In the genomic region with DNA sequence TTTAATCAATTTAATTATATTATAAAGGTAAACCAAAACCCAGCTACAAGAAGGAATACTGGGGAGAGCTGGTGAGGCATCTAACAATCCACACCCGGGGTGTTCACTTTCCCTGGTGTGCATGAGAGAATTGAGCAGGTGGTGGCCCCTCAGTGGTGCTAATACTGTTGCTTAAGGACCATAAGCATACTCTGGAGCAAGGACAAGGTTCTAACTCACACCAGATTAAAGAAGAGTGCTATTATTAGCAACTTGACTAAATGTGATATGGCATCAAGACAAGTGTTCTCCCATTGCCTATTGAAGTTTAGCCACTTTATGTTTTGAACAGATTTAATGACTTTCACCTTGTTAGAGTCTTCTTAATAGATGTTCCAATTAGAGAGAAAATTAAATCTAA, we compare ENCODE assay signal across 22 cellular contexts. TPM values are rescaled to one million over a fixed set of nuclear protein-coding genes. Genes with fewer than 3 reads are reported as not detected.
"Had no signal": no experiment of that assay in that cellular context is flagged by ENCODE, and none has a peak within 500 bp of the region (broad histone marks: within the 10 kb centered on the region; RNA-seq: fewer than 3 reads in every experiment).

No MANE protein-coding gene starts in this region.

- ATAC-seq: SK-N-SH treated with all-trans-retinoic acid at 6 μM for 48 hours had no signal

- H3K27ac ChIP-seq: SJCRH30 had no signal

- DNase-seq: KBM-7, MV-4-11, NCI-H1048, NCI-H1105, NCI-H1417, NCI-H1436 treated with DMSO at 0.1 percent for 48 hours, NCI-H1694, NCI-H187 treated with DMSO at 0.1 percent for 48 hours, NCI-H2029 treated with DMSO at 0.1 percent for 48 hours, NCI-H2171 treated with DMSO at 0.1 percent for 48 hours, NCI-H345, NCI-H446 treated with DMSO at 0.1 percent for 48 hours, NCI-H510A treated with DMSO at 0.1 percent for 48 hours, NCI-H69, NCI-H774, RPMI8226, SHP77 treated with DMSO at 0.1 percent for 48 hours had no signal

- H3K36me3 ChIP-seq: SJCRH30 had no signal

- H3K9me3 ChIP-seq: SJCRH30 had no signal

- H3K4me3 ChIP-seq: SJCRH30 had no signal

- H3K27me3 ChIP-seq: SJCRH30 had no signal

RNA-seq across cellular contexts. Expression of a gene that starts 8.8 kb away (rescaled TPM):
- total RNA-seq: HT-29, LHCN-M2, MCF 10A, SJCRH30 had no signal
